17 cellular contexts compared by ENCODE assay signal in the genomic region with DNA sequence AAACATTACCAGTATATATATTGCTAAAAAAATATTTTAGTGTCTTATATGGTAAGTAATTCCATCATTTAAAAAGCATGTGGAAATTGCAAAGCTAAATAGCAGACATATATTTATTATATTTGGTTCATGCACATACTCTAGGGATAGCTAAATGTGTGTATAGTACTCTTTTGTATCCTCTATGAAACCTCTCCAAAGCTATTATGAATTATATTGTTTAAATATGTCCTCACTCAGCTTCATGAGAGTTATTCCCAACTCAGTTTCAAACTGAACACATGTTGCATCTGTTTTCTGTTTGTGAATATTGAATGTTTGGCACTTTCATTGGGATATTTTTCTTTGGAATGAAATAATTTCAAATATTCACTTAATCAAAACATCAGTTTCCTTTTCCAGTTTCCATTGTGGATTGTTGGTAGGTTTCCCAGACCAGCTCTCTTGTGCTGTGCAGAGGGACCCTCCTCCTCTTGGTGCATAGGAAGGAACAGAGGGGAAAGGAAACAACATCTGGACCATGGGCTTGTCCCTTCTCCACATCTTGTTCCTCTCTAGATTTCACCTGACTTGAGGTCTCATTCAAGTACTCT.
"Had no signal": no experiment of that assay in that cellular context is flagged by ENCODE, and none has a peak within 500 bp of the region (broad histone marks: within the 10 kb centered on the region; RNA-seq: fewer than 3 reads in every experiment).

No MANE protein-coding gene starts in this region.

- H3K9me3 ChIP-seq: colonic mucosa, testis had no signal

- H3K27ac ChIP-seq: colonic mucosa, psoas muscle, right lobe of liver, testis had no signal

- ATAC-seq: activated CD8-positive, alpha-beta T cell treated with anti-CD3 and anti-CD28 coated beads for 36 hours; esophagus mucosa; psoas muscle; right lobe of liver; stimulated activated memory B cell treated with anti-CD40 and anti-IgM and Interleukin-4, amounts not matched to agents 10 μg/mL and 1 μg/mL and 100 μg/mL, for 72 hours had no signal

- H3K36me3 ChIP-seq: colonic mucosa, right lobe of liver had no signal

- H3K27me3 ChIP-seq: colonic mucosa, right lobe of liver, testis had no signal

- H3K4me3 ChIP-seq: colonic mucosa, psoas muscle, right lobe of liver, testis had no signal

- FAIRE-seq: keratinocyte had no signal

- H3K4me1 ChIP-seq: colonic mucosa, psoas muscle, right lobe of liver had no signal

- DNase-seq: activated CD4-positive, alpha-beta T cell treated with anti-CD3 and anti-CD28 coated beads, Interleukin-2, amount 10 ng/mL, durations not matched to agents 24 days and 14 days; activated CD8-positive, alpha-beta T cell treated with anti-CD3 and anti-CD28 coated beads for 36 hours; activated naive CD4-positive, alpha-beta T cell treated with Interleukin-2 at 50 U/mL for 16 hours; activated T-cell treated with anti-CD3 and anti-CD28 coated beads, Interleukin-2, amount 50 U/mL, for 1 hour; anterior cingulate cortex; central memory CD4-positive, alpha-beta T cell; colonic mucosa; foreskin melanocyte; glutamatergic neuron; psoas muscle; right lobe of liver; stimulated activated CD4-positive, alpha-beta T cell treated with anti-CD3 and anti-CD28 coated beads, Interleukin-4, amount 100 ng/mL, for 4 hours; T1000; testis had no signal
